8 cellular contexts compared by ENCODE assay signal in the genomic region with DNA sequence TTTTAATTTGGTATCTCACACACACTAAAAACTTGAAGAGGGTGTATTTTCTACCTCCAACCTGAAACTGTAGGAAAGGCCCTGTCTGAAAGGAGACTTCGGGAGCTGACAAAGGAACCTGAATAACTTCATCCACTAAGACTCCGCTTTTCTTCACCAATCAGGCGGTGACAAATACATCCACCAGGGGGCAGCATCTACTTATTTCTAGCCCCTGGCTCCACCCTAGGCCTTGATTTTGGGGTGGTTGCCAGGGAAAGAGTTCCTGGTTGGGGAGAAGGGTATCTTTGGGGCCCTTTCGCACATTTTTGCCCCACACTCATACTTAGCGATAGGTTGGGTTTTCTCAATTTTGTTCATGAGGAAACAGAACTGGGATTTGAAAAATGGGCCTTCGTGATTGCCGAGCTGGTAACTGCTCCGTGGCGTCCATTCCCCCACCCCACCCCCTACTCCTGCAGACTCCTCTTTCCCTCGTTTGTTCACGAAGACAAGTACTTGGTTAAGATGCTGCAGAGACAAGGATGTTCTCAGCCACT. TPM values are rescaled to one million over a fixed set of nuclear protein-coding genes. Genes with fewer than 3 reads are reported as not detected.
DNase-seq lines count a peak whose midpoint lies in the region; ATAC-seq and TF ChIP-seq lines count a peak whose summit lies in the region.

No MANE protein-coding gene starts in this region.

- H3K4me3 ChIP-seq in left ventricle myocardium inferior (peak overlapping the region; percentile 40), uterus (no peak overlapping the region)

- ATAC-seq in GM18907 (IDR thresholded peaks at IDR 0.05; ENCODE audit: unreplicated experiment): no peak

- DNase-seq in NCI-H146 treated with DMSO at 0.1 percent for 48 hours (lab: John Stamatoyannopoulos, UW; ENCODE audit: unreplicated experiment) (peak; percentile 35), T-helper 2 cell (peak; percentile 59 to 85 (median 81)), left ventricle myocardium inferior (peak; percentile 86), putamen (ENCODE audit: low spot score) (peak; percentile 92), uterus (peak; percentile 93 to 96)

- H3K27ac ChIP-seq in angular gyrus (ENCODE audit: low read depth, low read length) (peak overlapping the region; percentile 44), left ventricle myocardium inferior (replicated peaks) (peak overlapping the region; percentile 76), uterus (peak overlapping the region; percentile 65 to 78)

- peak in 1 of 2 donors; percentile 29 for TF ChIP-seq POLR2A in uterus (IDR thresholded peaks at IDR 0.05)

- intact Hi-C loops in left ventricle myocardium inferior (cut with micrococcal nuclease) (loop anchor here (2.0 kb wide), 1 partner anchor 89 kb away; the partner anchor contains the start of gene DHX8), uterus (cut with DNase I; ENCODE audit: low total_unique reads) (loop anchor here (1.0 kb wide), 1 partner anchor 89 kb away; the partner anchor contains the start of gene DHX8)

- peak; percentile 40 for TF ChIP-seq CTCF in GM12801 (IDR thresholded peaks at IDR 0.05; ENCODE audit: extremely low read depth, insufficient read length)
- TF ChIP-seq CTCF in left ventricle myocardium inferior (IDR thresholded peaks at IDR 0.05; ENCODE audit: borderline replicate concordance): peak; percentile 93
- peak; percentile 91 to 99 (median 98) for TF ChIP-seq CTCF in uterus (IDR thresholded peaks at IDR 0.05)

- H3K4me1 ChIP-seq in left ventricle myocardium inferior (peaks cover 39% of the 10 kb centered on the region), uterus (peaks cover 0 to 3% of the 10 kb centered on the region in 2 donors)

- H3K9me3 ChIP-seq in left ventricle myocardium inferior (replicated peaks) (no peaks in the 10 kb centered on the region), uterus (no peaks in the 10 kb centered on the region)

- H3K36me3 ChIP-seq in left ventricle myocardium inferior (no peaks in the 10 kb centered on the region), uterus (no peaks in the 10 kb centered on the region)

- no peaks in the 10 kb centered on the region for H3K27me3 ChIP-seq in left ventricle myocardium inferior (ENCODE audit: low read depth)
- H3K27me3 ChIP-seq in uterus: no peaks in the 10 kb centered on the region

RNA-seq across cellular contexts. Expression of gene ARL4D, which starts 4.8 kb away (rescaled TPM):
- total RNA-seq in left ventricle myocardium inferior (7.1 TPM), uterus (10 to 100 TPM; 19.1 to 33.2 (median 25.7) TPM)

Comparison
In these comparisons a context has a peak if more than half of its experiments do, and no peak if none do; other contexts are left out.
1. CTCF ChIP-seq: peak in every context shown above with its lines; median percentile 98 in uterus; 93 in left ventricle myocardium inferior; 40 in GM12801.
2. DNase-seq: peak in every context shown above with its lines; median percentile 94 in uterus; 92 in putamen; 86 in left ventricle myocardium inferior; 81 in T-helper 2 cell; 35 in NCI-H146 treated with DMSO at 0.1 percent for 48 hours.